8 cellular contexts compared by ENCODE assay signal in the genomic region with DNA sequence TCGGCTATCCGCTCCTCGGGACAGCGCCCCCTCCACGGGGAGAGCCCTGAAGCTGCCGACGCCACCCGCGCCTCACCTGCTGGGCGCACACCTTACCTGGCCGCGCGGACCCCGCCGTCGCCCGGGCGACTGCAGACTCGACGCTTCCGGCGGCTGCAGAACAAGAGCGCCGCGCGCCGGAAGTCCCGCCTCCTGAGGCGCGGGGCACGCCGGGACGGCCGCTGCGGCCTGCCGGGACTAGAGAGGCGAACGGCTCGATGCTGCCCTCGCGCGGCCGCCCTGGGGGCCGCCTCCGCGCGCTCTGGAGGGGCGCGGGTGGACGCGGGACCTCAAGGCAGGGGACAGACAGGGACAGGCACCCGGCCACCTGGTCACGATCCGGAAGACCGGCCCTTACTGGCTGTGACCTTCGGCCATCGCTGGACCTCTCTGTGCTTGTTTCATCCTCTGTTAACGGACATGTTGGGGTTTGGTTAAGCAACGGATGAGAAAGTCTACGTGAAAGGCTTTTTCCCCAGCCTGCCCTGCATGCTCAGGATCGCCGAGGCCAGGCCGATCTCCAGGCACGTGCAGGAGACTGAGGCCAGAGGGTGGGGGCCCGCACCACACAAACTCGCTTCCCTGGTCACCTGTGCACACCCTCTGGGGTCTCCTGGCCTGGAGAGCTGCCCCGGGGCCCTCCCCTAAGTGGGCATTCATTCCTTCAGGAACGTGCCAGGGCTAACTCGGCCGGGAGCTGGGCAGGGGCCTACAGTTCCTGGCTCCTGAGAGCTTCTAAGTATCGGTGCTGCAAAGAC. TPM values are rescaled to one million over a fixed set of nuclear protein-coding genes. Genes with fewer than 3 reads are reported as not detected.
DNase-seq lines count a peak whose midpoint lies in the region; ATAC-seq and TF ChIP-seq lines count a peak whose summit lies in the region.

A gene with protein sequence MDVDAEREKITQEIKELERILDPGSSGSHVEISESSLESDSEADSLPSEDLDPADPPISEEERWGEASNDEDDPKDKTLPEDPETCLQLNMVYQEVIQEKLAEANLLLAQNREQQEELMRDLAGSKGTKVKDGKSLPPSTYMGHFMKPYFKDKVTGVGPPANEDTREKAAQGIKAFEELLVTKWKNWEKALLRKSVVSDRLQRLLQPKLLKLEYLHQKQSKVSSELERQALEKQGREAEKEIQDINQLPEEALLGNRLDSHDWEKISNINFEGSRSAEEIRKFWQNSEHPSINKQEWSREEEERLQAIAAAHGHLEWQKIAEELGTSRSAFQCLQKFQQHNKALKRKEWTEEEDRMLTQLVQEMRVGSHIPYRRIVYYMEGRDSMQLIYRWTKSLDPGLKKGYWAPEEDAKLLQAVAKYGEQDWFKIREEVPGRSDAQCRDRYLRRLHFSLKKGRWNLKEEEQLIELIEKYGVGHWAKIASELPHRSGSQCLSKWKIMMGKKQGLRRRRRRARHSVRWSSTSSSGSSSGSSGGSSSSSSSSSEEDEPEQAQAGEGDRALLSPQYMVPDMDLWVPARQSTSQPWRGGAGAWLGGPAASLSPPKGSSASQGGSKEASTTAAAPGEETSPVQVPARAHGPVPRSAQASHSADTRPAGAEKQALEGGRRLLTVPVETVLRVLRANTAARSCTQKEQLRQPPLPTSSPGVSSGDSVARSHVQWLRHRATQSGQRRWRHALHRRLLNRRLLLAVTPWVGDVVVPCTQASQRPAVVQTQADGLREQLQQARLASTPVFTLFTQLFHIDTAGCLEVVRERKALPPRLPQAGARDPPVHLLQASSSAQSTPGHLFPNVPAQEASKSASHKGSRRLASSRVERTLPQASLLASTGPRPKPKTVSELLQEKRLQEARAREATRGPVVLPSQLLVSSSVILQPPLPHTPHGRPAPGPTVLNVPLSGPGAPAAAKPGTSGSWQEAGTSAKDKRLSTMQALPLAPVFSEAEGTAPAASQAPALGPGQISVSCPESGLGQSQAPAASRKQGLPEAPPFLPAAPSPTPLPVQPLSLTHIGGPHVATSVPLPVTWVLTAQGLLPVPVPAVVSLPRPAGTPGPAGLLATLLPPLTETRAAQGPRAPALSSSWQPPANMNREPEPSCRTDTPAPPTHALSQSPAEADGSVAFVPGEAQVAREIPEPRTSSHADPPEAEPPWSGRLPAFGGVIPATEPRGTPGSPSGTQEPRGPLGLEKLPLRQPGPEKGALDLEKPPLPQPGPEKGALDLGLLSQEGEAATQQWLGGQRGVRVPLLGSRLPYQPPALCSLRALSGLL (N-terminal part only) (minus strand): TSS at position 133 of the 797 bp plus-strand sequence. CDS start 1,742 bp downstream, outside the sequence.

- H3K27me3 ChIP-seq in upper lobe of left lung, result no peaks in the 10 kb centered on the region

- TF ChIP-seq EP300 in upper lobe of left lung (IDR thresholded peaks at IDR 0.05), result no peak

- peak within 1 kb of the TSS; percentile 95 for H3K4me3 ChIP-seq in HFF-Myc (replicated peaks; ENCODE audit: low read depth, low read length)
- peak within 1 kb of the TSS; percentile 80 to 98 (median 94) for H3K4me3 ChIP-seq in upper lobe of left lung

- peak; percentile 69 for TF ChIP-seq CTCF in HFF-Myc (IDR thresholded peaks at IDR 0.05; ENCODE audit: low read depth, low read length, missing control alignments)
- TF ChIP-seq CTCF in upper lobe of left lung (IDR thresholded peaks at IDR 0.05), result peak; percentile 93 to 99 (median 98)

- no peaks in the 10 kb centered on the region for H3K27me3 Mint-ChIP-seq in activated naive CD8-positive, alpha-beta T cell treated with anti-CD3 and anti-CD28 coated beads, Interleukin-2, amount 50 U/mL, for 24 hours

- ATAC-seq in activated naive CD8-positive, alpha-beta T cell treated with anti-CD3 and anti-CD28 coated beads, Interleukin-2, amount 50 U/mL, for 24 hours, result peak; percentile 62
- ATAC-seq in left cardiac atrium, result peak; percentile 92 to 95
- ATAC-seq in upper lobe of left lung (ENCODE audit: low FRiP score in 2 of 2), result peak; percentile 92 to 97

- peak within 1 kb of the TSS; percentile 93 for H3K4me3 Mint-ChIP-seq in activated naive CD8-positive, alpha-beta T cell treated with anti-CD3 and anti-CD28 coated beads, Interleukin-2, amount 50 U/mL, for 24 hours

- peaks cover 14 to 23% (median 17%) of the 10 kb centered on the region in 4 donors for H3K4me1 ChIP-seq in upper lobe of left lung

- peak within 1 kb of the TSS; percentile 89 for H3K27ac Mint-ChIP-seq in activated naive CD8-positive, alpha-beta T cell treated with anti-CD3 and anti-CD28 coated beads, Interleukin-2, amount 50 U/mL, for 24 hours

- TF ChIP-seq POLR2A in upper lobe of left lung (IDR thresholded peaks at IDR 0.05), result peak in 2 of 4 donors; percentile 55 to 80

- H3K9me3 Mint-ChIP-seq in activated naive CD8-positive, alpha-beta T cell treated with anti-CD3 and anti-CD28 coated beads, Interleukin-2, amount 50 U/mL, for 24 hours, result no peaks in the 10 kb centered on the region

- peaks cover 48% of the 10 kb centered on the region for H3K4me1 Mint-ChIP-seq in activated naive CD8-positive, alpha-beta T cell treated with anti-CD3 and anti-CD28 coated beads, Interleukin-2, amount 50 U/mL, for 24 hours

- intact Hi-C loops in left cardiac atrium (cut with DNase I), result loop anchor here in 1 of 2 donors (5.0 to 10.0 kb wide), 2 partner anchors 55 to 88 kb away; no protein-coding TSS in a partner anchor
- intact Hi-C loops in posterior cingulate gyrus (cut with DNase I), result loop anchor here (1.0 to 2.0 kb wide), 4 partner anchors 10 to 87 kb away; a partner anchor contains a TSS

- H3K9me3 ChIP-seq in upper lobe of left lung, result no peaks in the 10 kb centered on the region

- peak within 1 kb of the TSS; percentile 19 to 78 (median 32) for H3K27ac ChIP-seq in upper lobe of left lung

- WGBS in upper lobe of left lung, 2 donors, result 9 to 10% methylated on average over 2 to 38 of the region's 71 CpGs

- H3K36me3 ChIP-seq in upper lobe of left lung, result peaks cover 11 to 52% (median 44%) of the 10 kb centered on the region in 4 donors

- peaks cover 44% of the 10 kb centered on the region for H3K36me3 Mint-ChIP-seq in activated naive CD8-positive, alpha-beta T cell treated with anti-CD3 and anti-CD28 coated beads, Interleukin-2, amount 50 U/mL, for 24 hours (ENCODE audit: low read depth)

- DNase-seq in GM04504 (ENCODE audit: low read depth) (peak; percentile 59), HFF-Myc (ENCODE audit: extremely low read depth, low read depth) (peak; percentile 36), NCI-H1092 treated with DMSO at 0.1 percent for 48 hours (lab: John Stamatoyannopoulos, UW) (peak; percentile 85), SW480 (ENCODE audit: low spot score) (peak; percentile 86), left cardiac atrium (peak; percentile 89), posterior cingulate gyrus (peak; percentile 66 to 98 (median 80)), upper lobe of left lung (peak; percentile 90 to 99)
- peak; percentile 92 for DNase-seq in activated naive CD8-positive, alpha-beta T cell treated with anti-CD3 and anti-CD28 coated beads, Interleukin-2, amount 50 U/mL, for 24 hours

RNA-seq across cellular contexts. Expression of the gene that starts here (rescaled TPM):
- total RNA-seq in left cardiac atrium, result 1 to 10 TPM; 3.4 to 3.8 TPM
- 10 to 100 TPM in 3 of 6 donors, 1 to 10 TPM in 3; 7.8 to 35.6 (median 13.2) TPM for total RNA-seq in upper lobe of left lung

Comparison
In these comparisons a context has a peak if more than half of its experiments do, and no peak if none do; other contexts are left out.
1. Peak in every context shown above with its lines: DNase-seq, ATAC-seq, H3K4me3 ChIP-seq and H3K27ac ChIP-seq.
2. DNase-seq: peak in every context shown above with its lines; median percentile 94 in upper lobe of left lung; 92 in activated naive CD8-positive, alpha-beta T cell treated with anti-CD3 and anti-CD28 coated beads, Interleukin-2, amount 50 U/mL, for 24 hours; 89 in left cardiac atrium; 86 in SW480; 85 in NCI-H1092 treated with DMSO at 0.1 percent for 48 hours; 80 in posterior cingulate gyrus; 59 in GM04504; 36 in HFF-Myc.